ENCODE assay signal across 22 cellular contexts in genomic region chr4:36835246-36835645, GRCh38.
DNase-seq lines count a peak whose midpoint lies in the region; ATAC-seq and TF ChIP-seq lines count a peak whose summit lies in the region.
"Had no signal": no experiment of that assay in that cellular context is flagged by ENCODE, and none has a peak within 500 bp of the region (broad histone marks: within the 10 kb centered on the region; RNA-seq: fewer than 3 reads in every experiment).

No MANE protein-coding gene starts in this region.

- no peaks in the 10 kb centered on the region for H3K27me3 Mint-ChIP-seq in activated CD4-positive, alpha-beta T cell treated with anti-CD3 and anti-CD28 coated beads for 36 hours

- H3K9me3 ChIP-seq in uterus: no peaks in the 10 kb centered on the region
- H3K9me3 ChIP-seq: SJCRH30 had no signal

- CTCF ChIA-PET in activated CD4-positive, alpha-beta T cell treated with anti-CD3 and anti-CD28 coated beads for 36 hours (lab: Charles Lee): interaction anchor here (0.7 kb wide), 1 partner anchor 623 kb away, joined by 3 read pairs; no protein-coding TSS in a partner anchor

- H3K27me3 ChIP-seq in kidney epithelial cell (ENCODE audit: control insufficient read depth, insufficient read depth, low read length) (no peaks in the 10 kb centered on the region), uterus (no peaks in the 10 kb centered on the region)

- DNase-seq in activated CD4-positive, alpha-beta T cell treated with anti-CD3 and anti-CD28 coated beads for 36 hours: no peak
- DNase-seq in activated CD4-positive, alpha-beta T cell treated with anti-CD3 and anti-CD28 coated beads for 4 hours: no peak
- DNase-seq in kidney epithelial cell (ENCODE audit: low read depth) (peak; percentile 41), uterus (no peak), NCI-H226 (no peak), NOMO-1 treated with dmso at 0.1 percent for 144 hours (lab: John Stamatoyannopoulos, UW; ENCODE audit: unreplicated experiment) (no peak)
- DNase-seq: AML-193, DMS 273 treated with DMSO at 0.1 percent for 48 hours, KG1, NCI-H1105 treated with DMSO at 0.1 percent for 48 hours, NCI-H1694 treated with DMSO at 0.1 percent for 48 hours, NCI-H510A treated with DMSO at 0.1 percent for 48 hours, NCI-H774, PC-9, SJCRH30 had no signal

- H3K4me3 ChIP-seq in kidney epithelial cell (ENCODE audit: low read depth, low read length) (no peak overlapping the region), uterus (no peak overlapping the region)
- H3K4me3 ChIP-seq: GM23338, PC-9, SJCRH30 had no signal

- TF ChIP-seq CTCF in kidney epithelial cell (IDR thresholded peaks at IDR 0.05; ENCODE audit: insufficient read depth, low read length, poor library complexity, severe bottlenecking) (no peak), uterus (IDR thresholded peaks at IDR 0.05) (no peak)

- POLR2A ChIA-PET in activated CD4-positive, alpha-beta T cell treated with anti-CD3 and anti-CD28 coated beads for 36 hours (lab: Charles Lee): interaction anchor here (0.7 kb wide), 1 partner anchor 490 kb away, joined by 4 read pairs; no protein-coding TSS in a partner anchor

- H3K27ac ChIP-seq in uterus: no peak overlapping the region
- H3K27ac ChIP-seq: 22Rv1, PC-9, RWPE1, SJCRH30 had no signal

- no peaks in the 10 kb centered on the region for H3K9me3 Mint-ChIP-seq in activated CD4-positive, alpha-beta T cell treated with anti-CD3 and anti-CD28 coated beads for 36 hours (ENCODE audit: low read depth)
- H3K9me3 Mint-ChIP-seq: GM23338 had no signal

- H3K36me3 ChIP-seq in kidney epithelial cell (ENCODE audit: control insufficient read depth, insufficient read depth, low read length) (no peaks in the 10 kb centered on the region), uterus (no peaks in the 10 kb centered on the region)
- H3K36me3 ChIP-seq: SJCRH30 had no signal

- H3K27ac Mint-ChIP-seq in activated CD4-positive, alpha-beta T cell treated with anti-CD3 and anti-CD28 coated beads for 36 hours: no peak overlapping the region
- H3K27ac Mint-ChIP-seq: CD14-positive monocyte, GM23338 had no signal

- TF ChIP-seq POLR2A in uterus (IDR thresholded peaks at IDR 0.05): no peak

- H3K4me1 ChIP-seq in uterus: no peaks in the 10 kb centered on the region
- H3K4me1 ChIP-seq: SJCRH30 had no signal

- H3K36me3 Mint-ChIP-seq in activated CD4-positive, alpha-beta T cell treated with anti-CD3 and anti-CD28 coated beads for 36 hours (ENCODE audit: low read depth): no peaks in the 10 kb centered on the region
- H3K36me3 Mint-ChIP-seq: CD14-positive monocyte had no signal

- no peak overlapping the region for H3K4me3 Mint-ChIP-seq in activated CD4-positive, alpha-beta T cell treated with anti-CD3 and anti-CD28 coated beads for 36 hours
- H3K4me3 Mint-ChIP-seq: CD14-positive monocyte, GM23338 had no signal

- H3K4me1 Mint-ChIP-seq in activated CD4-positive, alpha-beta T cell treated with anti-CD3 and anti-CD28 coated beads for 36 hours: peaks cover 6% of the 10 kb centered on the region
- H3K4me1 Mint-ChIP-seq: CD14-positive monocyte had no signal

- intact Hi-C loops in activated CD4-positive, alpha-beta T cell treated with anti-CD3 and anti-CD28 coated beads for 36 hours (cut with DNase I, micrococcal nuclease): no loop called here
- intact Hi-C loops in uterus (cut with DNase I; ENCODE audit: low total_unique reads): no loop called here

- ATAC-seq in activated CD4-positive, alpha-beta T cell treated with anti-CD3 and anti-CD28 coated beads for 36 hours: peak; percentile 65
- ATAC-seq in GM18868 (IDR thresholded peaks at IDR 0.05; ENCODE audit: unreplicated experiment) (peak; percentile 90), HG02798 (IDR thresholded peaks at IDR 0.05; ENCODE audit: poor library complexity, unreplicated experiment) (peak; percentile 44)
- ATAC-seq: GM23338, HCT116 had no signal
